Comparison of ENCODE assay signal across 31 cellular contexts in the genomic region with DNA sequence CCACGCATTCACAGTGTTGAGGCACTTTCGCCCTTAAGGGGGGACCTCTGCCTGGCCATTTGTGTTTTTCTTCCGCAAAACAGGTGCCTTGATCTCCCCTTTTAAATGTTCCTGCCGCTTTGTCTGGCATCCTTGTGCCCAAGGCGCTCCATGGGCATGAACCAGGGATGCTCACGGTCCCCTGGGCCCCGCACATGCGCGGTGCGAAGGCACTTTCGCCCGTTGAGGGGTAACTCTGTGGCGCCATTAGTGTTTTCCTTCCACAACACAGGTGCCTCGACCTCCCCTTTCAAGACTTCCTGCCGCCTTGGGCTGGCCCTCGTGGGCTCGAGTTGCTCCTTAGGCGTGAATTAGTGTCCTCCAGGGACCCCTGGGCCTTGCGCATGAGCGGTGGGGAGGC.
"Had no signal": no experiment of that assay in that cellular context is flagged by ENCODE, and none has a peak within 500 bp of the region (broad histone marks: within the 10 kb centered on the region; RNA-seq: fewer than 3 reads in every experiment).

No MANE protein-coding gene starts in this region.

- H3K9me3 ChIP-seq: colonic mucosa had no signal

- H3K27ac ChIP-seq: ascending aorta, breast epithelium, cardiac muscle cell, colonic mucosa, epithelial cell of prostate had no signal

- H3K27ac Mint-ChIP-seq: activated CD4-positive, alpha-beta memory T cell treated with anti-CD3 and anti-CD28 coated beads for 36 hours; activated CD4-positive, alpha-beta T cell treated with anti-CD3 and anti-CD28 coated beads for 36 hours; activated CD4-positive, alpha-beta T cell treated with anti-CD3 and anti-CD28 coated beads, Interleukin-2, amount 10 ng/mL, durations not matched to agents 24 days and 14 days; activated CD8-positive, alpha-beta memory T cell treated with anti-CD3 and anti-CD28 coated beads, Interleukin-2, amount 10 ng/mL, durations not matched to agents 7 days and 5 days; activated CD8-positive, alpha-beta T cell treated with anti-CD3 and anti-CD28 coated beads, Interleukin-2, amount 10 ng/mL, durations not matched to agents 7 days and 5 days; activated naive CD4-positive, alpha-beta T cell treated with anti-CD3 and anti-CD28 coated beads for 36 hours; activated naive CD4-positive, alpha-beta T cell treated with anti-CD3 and anti-CD28 coated beads, Interleukin-2, amount 50 U/mL, for 24 hours; activated naive CD8-positive, alpha-beta T cell treated with anti-CD3 and anti-CD28 coated beads, Interleukin-2, amount 10 ng/mL, durations not matched to agents 7 days and 5 days; activated T-helper 1 cell treated with anti-CD3 and anti-CD28 coated beads, Interleukin-12 subunit alpha, Interleukin-12 subunit beta, Interleukin-2, Interleukin-4 antibody, amounts not matched to agents 30 ng/mL and 10 ng/mL and 1 ng/mL, durations not matched to agents 14 hours and 24 hours and 36 hours; activated T-helper 2 cell treated with anti-CD3 and anti-CD28 coated beads, Interferon-gamma antibody, Interleukin-2, Interleukin-4, amounts not matched to agents 10 μg/mL and 5 μg/mL and 100 μg/mL, durations not matched to agents 14 hours and 24 hours and 36 hours; brain had no signal

- H3K9me3 Mint-ChIP-seq: activated CD4-positive, alpha-beta T cell treated with anti-CD3 and anti-CD28 coated beads, Interleukin-2, amount 10 ng/mL, durations not matched to agents 24 days and 14 days; activated naive CD4-positive, alpha-beta T cell treated with anti-CD3 and anti-CD28 coated beads, Interleukin-2, amount 50 U/mL, for 24 hours; activated naive CD8-positive, alpha-beta T cell treated with anti-CD3 and anti-CD28 coated beads, Interleukin-2, amount 10 ng/mL, durations not matched to agents 7 days and 5 days; activated T-helper 2 cell treated with anti-CD3 and anti-CD28 coated beads, Interferon-gamma antibody, Interleukin-2, Interleukin-4, amounts not matched to agents 10 μg/mL and 5 μg/mL and 100 μg/mL, durations not matched to agents 14 hours and 24 hours and 36 hours had no signal

- H3K4me3 ChIP-seq: ascending aorta, breast epithelium, cardiac muscle cell, colonic mucosa had no signal

- H3K36me3 Mint-ChIP-seq: activated CD8-positive, alpha-beta memory T cell treated with anti-CD3 and anti-CD28 coated beads, Interleukin-2, amount 10 ng/mL, durations not matched to agents 7 days and 5 days; activated naive CD4-positive, alpha-beta T cell treated with anti-CD3 and anti-CD28 coated beads, Interleukin-2, amount 50 U/mL, for 24 hours; activated naive CD8-positive, alpha-beta T cell treated with anti-CD3 and anti-CD28 coated beads, Interleukin-2, amount 10 ng/mL, durations not matched to agents 7 days and 5 days; brain had no signal

- H3K4me1 ChIP-seq: ascending aorta, breast epithelium, colonic mucosa had no signal

- ATAC-seq: activated CD4-positive, alpha-beta T cell treated with anti-CD3 and anti-CD28 coated beads for 36 hours; activated CD8-positive, alpha-beta memory T cell treated with anti-CD3 and anti-CD28 coated beads, Interleukin-2, amount 10 ng/mL, durations not matched to agents 7 days and 5 days; activated CD8-positive, alpha-beta T cell treated with anti-CD3 and anti-CD28 coated beads, Interleukin-2, amount 10 ng/mL, durations not matched to agents 7 days and 5 days had no signal

- H3K36me3 ChIP-seq: ascending aorta, breast epithelium, cardiac muscle cell, colonic mucosa had no signal

- H3K27me3 ChIP-seq: ascending aorta, cardiac muscle cell, colonic mucosa had no signal

- FAIRE-seq: endometrium, endothelial cell of umbilical vein, frontal cortex had no signal

- DNase-seq: activated CD4-positive, alpha-beta memory T cell treated with anti-CD3 and anti-CD28 coated beads for 36 hours; activated CD4-positive, alpha-beta T cell treated with anti-CD3 and anti-CD28 coated beads for 36 hours; activated CD4-positive, alpha-beta T cell treated with anti-CD3 and anti-CD28 coated beads, Interleukin-2, amount 10 ng/mL, durations not matched to agents 24 days and 14 days; activated CD4-positive, CD25-positive, alpha-beta regulatory T cell; activated CD4-positive, CD25-positive, alpha-beta regulatory T cell treated with anti-CD3 and anti-CD28 coated beads, Interleukin-2, amount 50 U/mL, for 72 hours; activated CD8-positive, alpha-beta memory T cell treated with anti-CD3 and anti-CD28 coated beads, Interleukin-2, amount 10 ng/mL, durations not matched to agents 7 days and 5 days; activated CD8-positive, alpha-beta memory T cell treated with anti-CD3 and anti-CD28 coated beads, Interleukin-2, amount 50 U/mL, for 4 hours; activated CD8-positive, alpha-beta T cell treated with anti-CD3 and anti-CD28 coated beads, Interleukin-2, amount 10 ng/mL, durations not matched to agents 7 days and 5 days; activated effector memory CD4-positive, alpha-beta T cell treated with anti-CD3 and anti-CD28 coated beads, Interleukin-2, amount 50 U/mL, for 16 hours; activated naive CD4-positive, alpha-beta T cell treated with anti-CD3 and anti-CD28 coated beads for 36 hours; activated naive CD8-positive, alpha-beta T cell treated with anti-CD3 and anti-CD28 coated beads, Interleukin-2, amount 10 ng/mL, durations not matched to agents 7 days and 5 days; activated T-cell treated with anti-CD3 and anti-CD28 coated beads, Interleukin-2, amount 50 U/mL, for 1 hour; activated T-cell treated with anti-CD3 and anti-CD28 coated beads, Interleukin-2, amount 50 U/mL, for 48 hours; central memory CD4-positive, alpha-beta T cell; cerebellar nuclear complex; colonic mucosa; effector CD8-positive, alpha-beta T cell; foreskin fibroblast; head of caudate nucleus; hippocampal formation had no signal
